In genomic region chr18:24228661-24229053, GRCh38 we compare ENCODE assay signal across 1 cellular context.
TF ChIP-seq lines count a peak whose summit lies in the region.

No MANE protein-coding gene starts in this region.

TF ChIP-seq in GM23338, 12 proteins besides CTCF, POLR2A, EP300 and RAD21 (continued from another document):
- TF ChIP-seq ZNF462 (CRISPR knock-in tag; IDR thresholded peaks at IDR 0.05): no peak
- TF ChIP-seq ETS1 (IDR thresholded peaks at IDR 0.05): no peak
- TF ChIP-seq JUNB (IDR thresholded peaks at IDR 0.05; ENCODE audit: unreplicated experiment): no peak
- TF ChIP-seq POLR2AphosphoS5 (IDR thresholded peaks at IDR 0.05; ENCODE audit: low read depth): no peak
- no peak for TF ChIP-seq CREB1 (CRISPR knock-in tag; IDR thresholded peaks at IDR 0.05; ENCODE audit: low read depth)
- no peak for TF ChIP-seq STAT1 (IDR thresholded peaks at IDR 0.05; ENCODE audit: unreplicated experiment)
- no peak for TF ChIP-seq EZH2phosphoT487 (IDR thresholded peaks at IDR 0.05; ENCODE audit: unreplicated experiment)
- no peak for TF ChIP-seq EZH2 (IDR thresholded peaks at IDR 0.05; ENCODE audit: low read depth, unreplicated experiment)
